ENCODE assay signal across 8 cellular contexts in genomic region chr17:65122836-65123756, GRCh38. TPM values are rescaled to one million over a fixed set of nuclear protein-coding genes. Genes with fewer than 3 reads are reported as not detected.
DNase-seq lines count a peak whose midpoint lies in the region; ATAC-seq and TF ChIP-seq lines count a peak whose summit lies in the region.

No MANE protein-coding gene starts in this region.

- H3K36me3 ChIP-seq in Caco-2 (ENCODE audit: control insufficient read depth, insufficient read depth, low read length) = no peaks in the 10 kb centered on the region
- no peaks in the 10 kb centered on the region for H3K36me3 ChIP-seq in esophagus (ENCODE audit: control insufficient read depth in 2 of 2, insufficient read depth in 2 of 2, low read length in 1 of 2)
- no peaks in the 10 kb centered on the region for H3K36me3 ChIP-seq in mucosa of stomach (ENCODE audit: control insufficient read depth, insufficient read depth, low read length)

- peak; percentile 64 for ATAC-seq in GM21447 (IDR thresholded peaks at IDR 0.05; ENCODE audit: unreplicated experiment)

- DNase-seq in Caco-2 (peak; percentile 93 to 94), HuH-7 (ENCODE audit: low spot score) (peak; percentile 87), OCI-M1 (lab: John Stamatoyannopoulos, UW) (peak; percentile 96)
- DNase-seq in activated T-cell treated with anti-CD3 and anti-CD28 coated beads, Interleukin-2, amount 50 U/mL, for 1 hour = peak; percentile 83
- peak; percentile 54 to 68 for DNase-seq in stimulated activated CD8-positive, alpha-beta memory T cell treated with anti-CD3 and anti-CD28 coated beads, Interleukin-4, amount 100 ng/mL, for 4 hours (ENCODE audit: low read depth in 2 of 2, low spot score in 1 of 2)

- intact Hi-C loops in Caco-2 (cut with micrococcal nuclease; ENCODE audit: unreplicated experiment) = loop anchor here (2.0 kb wide), 1 partner anchor 14 kb away; the partner anchor contains the start of gene RGS9

- H3K9me3 ChIP-seq in Caco-2 (no peaks in the 10 kb centered on the region), esophagus (ENCODE audit: control insufficient read depth in 2 of 2, insufficient read depth in 1 of 2, low read depth in 1 of 2, low read length in 1 of 2) (no peaks in the 10 kb centered on the region), mucosa of stomach (ENCODE audit: control insufficient read depth, low read length) (no peaks in the 10 kb centered on the region)

- 6 to 8% methylated on average over 47 to 52 of the region's 55 CpGs for WGBS in esophagus, 2 donors

- TF ChIP-seq CTCF in Caco-2 (IDR thresholded peaks at IDR 0.05; ENCODE audit: insufficient read depth in 1 of 2, low read depth in 1 of 2, low read length in 1 of 2, severe bottlenecking in 1 of 2, unreplicated experiment in 1 of 2) = no peak

- H3K27ac Mint-ChIP-seq in Caco-2 (ENCODE audit: unreplicated experiment) = peak overlapping the region; percentile 88

- peaks cover 6% of the 10 kb centered on the region for H3K27me3 Mint-ChIP-seq in Caco-2 (ENCODE audit: insufficient read depth, unreplicated experiment)

- H3K27me3 ChIP-seq in Caco-2 (replicated peaks; ENCODE audit: control insufficient read depth, insufficient read depth, low read length) (no peaks in the 10 kb centered on the region), esophagus (ENCODE audit: control insufficient read depth in 1 of 2, insufficient read depth in 2 of 2, low read length in 2 of 2) (no peaks in the 10 kb centered on the region), mucosa of stomach (ENCODE audit: control insufficient read depth, insufficient read depth, low read length) (no peaks in the 10 kb centered on the region)

- H3K4me1 ChIP-seq in Caco-2 (no peaks in the 10 kb centered on the region), esophagus (ENCODE audit: control insufficient read depth in 2 of 2, insufficient read depth in 2 of 2, low read length in 1 of 2) (no peaks in the 10 kb centered on the region), mucosa of stomach (ENCODE audit: control insufficient read depth, insufficient read depth, low read length) (peaks cover 22% of the 10 kb centered on the region)

- no peaks in the 10 kb centered on the region for H3K4me1 Mint-ChIP-seq in Caco-2 (ENCODE audit: low read depth, unreplicated experiment)

- H3K9me3 Mint-ChIP-seq in Caco-2 (ENCODE audit: unreplicated experiment) = no peaks in the 10 kb centered on the region

- POLR2A ChIA-PET in Caco-2 (lab: Charles Lee) = interaction anchor here (0.6 to 1.0 kb wide), 5 partner anchors 11 to 155 kb away, joined by 3 to 10 read pairs (median 8); partner anchors contain the start of genes GNA13 and RGS9

- CTCF ChIA-PET in Caco-2 (lab: Charles Lee) = interaction anchor here (1.3 kb wide), 1 partner anchor 22 kb away, joined by 3 read pairs; no protein-coding TSS in a partner anchor

- H3K27ac ChIP-seq in esophagus (ENCODE audit: low read depth in 2 of 2, low read length in 1 of 2) = peak overlapping the region; percentile 87 to 90

- peaks cover 6% of the 10 kb centered on the region for H3K36me3 Mint-ChIP-seq in Caco-2 (ENCODE audit: insufficient read depth, unreplicated experiment)

- peak overlapping the region; percentile 83 for H3K9ac ChIP-seq in mucosa of stomach (ENCODE audit: low read length)

- TSS peak; percentile 94 for BruUV-seq in Caco-2 (replicated peaks; lab: Mats Ljungman, UMichigan)

- H3K4me3 ChIP-seq in Caco-2 (ENCODE audit: low read depth, low read length) (peak overlapping the region; percentile 61), esophagus (ENCODE audit: low read depth in 1 of 2, low read length in 2 of 2) (peak overlapping the region; percentile 47 to 71), mucosa of stomach (ENCODE audit: low read length) (peak overlapping the region; percentile 92)

- H3K4me3 Mint-ChIP-seq in Caco-2 (ENCODE audit: unreplicated experiment) = peak overlapping the region; percentile 89

RNA-seq across cellular contexts. Expression of gene RGS9, which starts 14.1 kb away (rescaled TPM):
- 5.5 and 6.3 TPM in 2 replicates for total RNA-seq in Caco-2 (2022)
- 1 to 10 TPM; 2.0 to 2.2 TPM for polyA plus RNA-seq in esophagus

Comparison
In these comparisons a context has a peak if more than half of its experiments do, and no peak if none do; other contexts are left out.
1. Peak in every context shown above with its lines: DNase-seq, ATAC-seq, H3K4me3 ChIP-seq and H3K27ac ChIP-seq.